Comparison of ENCODE assay signal across 19 cellular contexts in the genomic region with DNA sequence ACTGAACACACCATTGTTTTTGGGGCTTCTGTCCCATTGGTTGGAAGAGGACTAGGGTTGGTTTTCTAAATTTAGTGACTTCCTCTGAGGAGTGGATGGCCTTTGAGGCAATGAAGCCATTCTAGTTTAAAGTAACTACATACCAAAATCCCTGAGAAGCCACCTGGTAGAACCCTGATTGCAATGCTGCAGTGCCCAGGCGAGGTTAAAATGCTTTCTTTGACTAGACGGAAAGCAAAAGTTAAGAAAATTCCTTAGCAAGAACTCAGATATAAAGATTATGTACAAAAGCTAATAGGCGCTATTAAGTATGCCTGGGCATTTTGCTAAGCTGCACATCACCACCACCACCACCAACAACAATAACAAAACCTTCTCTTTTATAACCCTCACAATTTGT.
"Had no signal": no experiment of that assay in that cellular context is flagged by ENCODE, and none has a peak within 500 bp of the region (broad histone marks: within the 10 kb centered on the region; RNA-seq: fewer than 3 reads in every experiment).

No MANE protein-coding gene starts in this region.

- H3K4me1 Mint-ChIP-seq: stimulated activated effector memory CD8-positive, alpha-beta T cell treated with anti-CD3 and anti-CD28 coated beads, Interleukin-12 subunit alpha, Interleukin-12 subunit beta, amount 100 ng/mL, for 72 hours had no signal

- H3K4me1 ChIP-seq: foreskin keratinocyte, sigmoid colon had no signal

- H3K27ac ChIP-seq: foreskin keratinocyte, psoas muscle, sigmoid colon had no signal

- H3K27ac Mint-ChIP-seq: activated CD4-positive, alpha-beta T cell treated with anti-CD3 and anti-CD28 coated beads, Interleukin-2, amount 10 ng/mL, durations not matched to agents 24 days and 14 days; stimulated activated effector memory CD8-positive, alpha-beta T cell treated with anti-CD3 and anti-CD28 coated beads, Interleukin-12 subunit alpha, Interleukin-12 subunit beta, amount 100 ng/mL, for 72 hours; type B pancreatic cell had no signal

- H3K27me3 Mint-ChIP-seq: activated CD4-positive, alpha-beta T cell treated with anti-CD3 and anti-CD28 coated beads, Interleukin-2, amount 10 ng/mL, durations not matched to agents 24 days and 14 days; type B pancreatic cell had no signal

- ATAC-seq: activated T-cell treated with anti-CD3 and anti-CD28 coated beads, Interleukin-2, amount 50 U/mL, for 4 hours; foreskin keratinocyte; stimulated activated effector memory CD8-positive, alpha-beta T cell treated with anti-CD3 and anti-CD28 coated beads, Interleukin-12 subunit alpha, Interleukin-12 subunit beta, amount 100 ng/mL, for 72 hours had no signal

- H3K9me3 ChIP-seq: psoas muscle, sigmoid colon, stomach had no signal

- H3K4me3 ChIP-seq: psoas muscle, sigmoid colon, stomach had no signal

- H3K4me3 Mint-ChIP-seq: activated CD4-positive, alpha-beta T cell treated with anti-CD3 and anti-CD28 coated beads, Interleukin-2, amount 10 ng/mL, durations not matched to agents 24 days and 14 days; activated T-cell treated with anti-CD3 and anti-CD28 coated beads, Interleukin-2, amount 50 U/mL, for 4 hours; stimulated activated effector memory CD8-positive, alpha-beta T cell treated with anti-CD3 and anti-CD28 coated beads, Interleukin-12 subunit alpha, Interleukin-12 subunit beta, amount 100 ng/mL, for 72 hours; type B pancreatic cell had no signal

- H3K27me3 ChIP-seq: sigmoid colon, stomach had no signal

- H3K9me3 Mint-ChIP-seq: activated CD4-positive, alpha-beta T cell treated with anti-CD3 and anti-CD28 coated beads, Interleukin-2, amount 10 ng/mL, durations not matched to agents 24 days and 14 days; activated T-cell treated with anti-CD3 and anti-CD28 coated beads, Interleukin-2, amount 50 U/mL, for 4 hours; stimulated activated effector memory CD8-positive, alpha-beta T cell treated with anti-CD3 and anti-CD28 coated beads, Interleukin-12 subunit alpha, Interleukin-12 subunit beta, amount 100 ng/mL, for 72 hours had no signal

- H3K36me3 Mint-ChIP-seq: stimulated activated effector memory CD8-positive, alpha-beta T cell treated with anti-CD3 and anti-CD28 coated beads, Interleukin-12 subunit alpha, Interleukin-12 subunit beta, amount 100 ng/mL, for 72 hours had no signal

- DNase-seq: activated CD4-positive, alpha-beta T cell treated with anti-CD3 and anti-CD28 coated beads, Interleukin-2, amount 10 ng/mL, durations not matched to agents 24 days and 14 days; activated CD8-positive, alpha-beta memory T cell treated with anti-CD3 and anti-CD28 coated beads, Interleukin-2, amount 50 U/mL, for 4 hours; activated effector memory CD4-positive, alpha-beta T cell treated with Interleukin-2 at 50 U/mL for 16 hours; activated naive CD4-positive, alpha-beta T cell treated with anti-CD3 and anti-CD28 coated beads, Interleukin-2, amount 50 U/mL, for 16 hours; activated T-cell treated with anti-CD3 and anti-CD28 coated beads, Interleukin-2, amount 50 U/mL, for 4 hours; aorta; cerebellar nuclear complex; cortex of kidney; effector CD8-positive, alpha-beta T cell; foreskin keratinocyte; midbrain; psoas muscle; sigmoid colon; stimulated activated CD4-positive, alpha-beta T cell treated with anti-CD3 and anti-CD28 coated beads, Interleukin-4, amount 100 ng/mL, for 24 hours; stomach; T-helper 1 cell; T-helper 9 cell had no signal
